ENCODE assay signal across 1 cellular context in the genomic region with DNA sequence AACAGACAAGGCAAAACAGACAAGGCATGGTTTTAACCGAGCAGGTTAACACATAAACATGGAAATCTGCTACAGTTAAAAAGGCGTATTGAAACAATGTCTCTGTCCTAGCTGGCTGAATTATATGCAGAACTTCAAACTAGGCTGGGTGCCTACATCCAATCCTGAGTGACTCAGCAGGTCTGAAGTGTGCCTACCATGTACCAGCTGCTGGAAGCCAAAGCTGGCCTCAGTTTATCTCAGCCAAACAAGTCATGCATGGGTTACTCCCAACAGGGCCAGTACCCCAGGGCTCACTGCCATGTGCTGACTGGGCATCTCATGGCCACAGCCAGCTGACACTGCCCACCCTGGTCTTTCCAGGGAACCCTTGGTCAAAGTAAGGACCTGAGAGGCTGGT.
TF ChIP-seq lines count a peak whose summit lies in the region.

No MANE protein-coding gene starts in this region.

TF ChIP-seq in GM23338, 12 proteins besides CTCF, POLR2A, EP300 and RAD21 (continued from another document):
- TF ChIP-seq, protein P1, sequence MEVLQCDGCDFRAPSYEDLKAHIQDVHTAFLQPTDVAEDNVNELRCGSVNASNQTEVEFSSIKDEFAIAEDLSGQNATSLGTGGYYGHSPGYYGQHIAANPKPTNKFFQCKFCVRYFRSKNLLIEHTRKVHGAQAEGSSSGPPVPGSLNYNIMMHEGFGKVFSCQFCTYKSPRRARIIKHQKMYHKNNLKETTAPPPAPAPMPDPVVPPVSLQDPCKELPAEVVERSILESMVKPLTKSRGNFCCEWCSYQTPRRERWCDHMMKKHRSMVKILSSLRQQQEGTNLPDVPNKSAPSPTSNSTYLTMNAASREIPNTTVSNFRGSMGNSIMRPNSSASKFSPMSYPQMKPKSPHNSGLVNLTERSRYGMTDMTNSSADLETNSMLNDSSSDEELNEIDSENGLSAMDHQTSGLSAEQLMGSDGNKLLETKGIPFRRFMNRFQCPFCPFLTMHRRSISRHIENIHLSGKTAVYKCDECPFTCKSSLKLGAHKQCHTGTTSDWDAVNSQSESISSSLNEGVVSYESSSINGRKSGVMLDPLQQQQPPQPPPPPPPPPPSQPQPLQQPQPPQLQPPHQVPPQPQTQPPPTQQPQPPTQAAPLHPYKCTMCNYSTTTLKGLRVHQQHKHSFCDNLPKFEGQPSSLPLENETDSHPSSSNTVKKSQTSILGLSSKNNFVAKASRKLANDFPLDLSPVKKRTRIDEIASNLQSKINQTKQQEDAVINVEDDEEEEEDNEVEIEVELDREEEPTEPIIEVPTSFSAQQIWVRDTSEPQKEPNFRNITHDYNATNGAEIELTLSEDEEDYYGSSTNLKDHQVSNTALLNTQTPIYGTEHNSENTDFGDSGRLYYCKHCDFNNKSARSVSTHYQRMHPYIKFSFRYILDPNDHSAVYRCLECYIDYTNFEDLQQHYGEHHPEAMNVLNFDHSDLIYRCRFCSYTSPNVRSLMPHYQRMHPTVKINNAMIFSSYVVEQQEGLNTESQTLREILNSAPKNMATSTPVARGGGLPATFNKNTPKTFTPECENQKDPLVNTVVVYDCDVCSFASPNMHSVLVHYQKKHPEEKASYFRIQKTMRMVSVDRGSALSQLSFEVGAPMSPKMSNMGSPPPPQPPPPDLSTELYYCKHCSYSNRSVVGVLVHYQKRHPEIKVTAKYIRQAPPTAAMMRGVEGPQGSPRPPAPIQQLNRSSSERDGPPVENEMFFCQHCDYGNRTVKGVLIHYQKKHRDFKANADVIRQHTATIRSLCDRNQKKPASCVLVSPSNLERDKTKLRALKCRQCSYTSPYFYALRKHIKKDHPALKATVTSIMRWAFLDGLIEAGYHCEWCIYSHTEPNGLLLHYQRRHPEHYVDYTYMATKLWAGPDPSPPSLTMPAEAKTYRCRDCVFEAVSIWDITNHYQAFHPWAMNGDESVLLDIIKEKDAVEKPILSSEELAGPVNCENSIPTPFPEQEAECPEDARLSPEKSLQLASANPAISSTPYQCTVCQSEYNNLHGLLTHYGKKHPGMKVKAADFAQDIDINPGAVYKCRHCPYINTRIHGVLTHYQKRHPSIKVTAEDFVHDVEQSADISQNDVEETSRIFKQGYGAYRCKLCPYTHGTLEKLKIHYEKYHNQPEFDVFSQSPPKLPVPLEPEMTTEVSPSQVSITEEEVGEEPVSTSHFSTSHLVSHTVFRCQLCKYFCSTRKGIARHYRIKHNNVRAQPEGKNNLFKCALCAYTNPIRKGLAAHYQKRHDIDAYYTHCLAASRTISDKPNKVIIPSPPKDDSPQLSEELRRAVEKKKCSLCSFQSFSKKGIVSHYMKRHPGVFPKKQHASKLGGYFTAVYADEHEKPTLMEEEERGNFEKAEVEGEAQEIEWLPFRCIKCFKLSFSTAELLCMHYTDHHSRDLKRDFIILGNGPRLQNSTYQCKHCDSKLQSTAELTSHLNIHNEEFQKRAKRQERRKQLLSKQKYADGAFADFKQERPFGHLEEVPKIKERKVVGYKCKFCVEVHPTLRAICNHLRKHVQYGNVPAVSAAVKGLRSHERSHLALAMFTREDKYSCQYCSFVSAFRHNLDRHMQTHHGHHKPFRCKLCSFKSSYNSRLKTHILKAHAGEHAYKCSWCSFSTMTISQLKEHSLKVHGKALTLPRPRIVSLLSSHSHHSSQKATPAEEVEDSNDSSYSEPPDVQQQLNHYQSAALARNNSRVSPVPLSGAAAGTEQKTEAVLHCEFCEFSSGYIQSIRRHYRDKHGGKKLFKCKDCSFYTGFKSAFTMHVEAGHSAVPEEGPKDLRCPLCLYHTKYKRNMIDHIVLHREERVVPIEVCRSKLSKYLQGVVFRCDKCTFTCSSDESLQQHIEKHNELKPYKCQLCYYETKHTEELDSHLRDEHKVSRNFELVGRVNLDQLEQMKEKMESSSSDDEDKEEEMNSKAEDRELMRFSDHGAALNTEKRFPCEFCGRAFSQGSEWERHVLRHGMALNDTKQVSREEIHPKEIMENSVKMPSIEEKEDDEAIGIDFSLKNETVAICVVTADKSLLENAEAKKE (CRISPR knock-in tag; IDR thresholded peaks at IDR 0.05): no peak
- TF ChIP-seq, protein P2, sequence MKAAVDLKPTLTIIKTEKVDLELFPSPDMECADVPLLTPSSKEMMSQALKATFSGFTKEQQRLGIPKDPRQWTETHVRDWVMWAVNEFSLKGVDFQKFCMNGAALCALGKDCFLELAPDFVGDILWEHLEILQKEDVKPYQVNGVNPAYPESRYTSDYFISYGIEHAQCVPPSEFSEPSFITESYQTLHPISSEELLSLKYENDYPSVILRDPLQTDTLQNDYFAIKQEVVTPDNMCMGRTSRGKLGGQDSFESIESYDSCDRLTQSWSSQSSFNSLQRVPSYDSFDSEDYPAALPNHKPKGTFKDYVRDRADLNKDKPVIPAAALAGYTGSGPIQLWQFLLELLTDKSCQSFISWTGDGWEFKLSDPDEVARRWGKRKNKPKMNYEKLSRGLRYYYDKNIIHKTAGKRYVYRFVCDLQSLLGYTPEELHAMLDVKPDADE (IDR thresholded peaks at IDR 0.05): no peak
- TF ChIP-seq EZH2phosphoT487 (IDR thresholded peaks at IDR 0.05; ENCODE audit: unreplicated experiment) (no peak), ZNF114 (CRISPR knock-in tag; IDR thresholded peaks at IDR 0.05) (no peak), JUNB (IDR thresholded peaks at IDR 0.05; ENCODE audit: unreplicated experiment) (no peak), POLR2AphosphoS5 (IDR thresholded peaks at IDR 0.05; ENCODE audit: low read depth) (no peak)
